Comparison of ENCODE assay signal across 11 cellular contexts in the genomic region with DNA sequence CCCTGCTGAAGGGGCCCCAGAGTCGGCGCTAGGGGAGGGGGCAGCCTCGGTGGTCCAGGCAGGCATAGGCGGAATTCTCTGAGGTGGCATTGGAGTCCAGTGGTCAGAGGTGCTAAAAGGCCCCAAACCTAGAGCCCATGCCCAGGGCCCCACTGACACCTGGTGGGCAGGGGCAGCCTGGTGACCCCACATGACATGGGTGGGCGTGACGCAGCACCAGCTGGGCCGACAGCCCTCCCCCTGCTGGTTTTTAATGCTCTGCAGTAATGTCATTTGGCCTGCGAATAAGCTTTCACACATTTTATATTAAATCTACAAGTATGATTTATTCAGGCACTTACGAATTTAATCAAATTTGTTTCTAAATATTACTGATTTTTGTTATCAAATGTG. TPM values are rescaled to one million over a fixed set of nuclear protein-coding genes. Genes with fewer than 3 reads are reported as not detected.
A peak's percentile ranks its signal among the peaks of the same experiment; 100 is the strongest.
DNase-seq lines count a peak whose midpoint lies in the region; ATAC-seq and TF ChIP-seq lines count a peak whose summit lies in the region.
"Had no signal": no experiment of that assay in that cellular context is flagged by ENCODE, and none has a peak within 500 bp of the region (broad histone marks: within the 10 kb centered on the region; RNA-seq: fewer than 3 reads in every experiment).

No MANE protein-coding gene starts in this region.

- H3K79me1 ChIP-seq in neuronal stem cell (ENCODE audit: low read depth, low read length), result peaks cover 16% of the 10 kb centered on the region

- ATAC-seq in HCT116 (no peak), GM21529 (IDR thresholded peaks at IDR 0.05; ENCODE audit: unreplicated experiment) (no peak), HG02798 (IDR thresholded peaks at IDR 0.05; ENCODE audit: poor library complexity, unreplicated experiment) (no peak)

- H3K36me3 ChIP-seq in HCT116 (ENCODE audit: control insufficient read depth in 1 of 2, insufficient read depth in 2 of 2, low read length in 2 of 2) (peaks cover 0 to 8% of the 10 kb centered on the region in 2 experiments; a peak in 1 of 4 replicates), neuronal stem cell (replicated peaks in 1 of 2; ENCODE audit: control insufficient read depth in 2 of 2, insufficient read depth in 2 of 2, low read length in 2 of 2) (peaks cover 2 to 21% of the 10 kb centered on the region in 2 donors)
- H3K36me3 ChIP-seq: upper lobe of left lung had no signal

- H2BK5ac ChIP-seq in neuronal stem cell (ENCODE audit: low read length), result no peak overlapping the region

- peak overlapping the region; percentile 93 for H3K4me3 Mint-ChIP-seq in T-helper 2 cell treated with Interferon-gamma antibody and Interleukin-4, amounts not matched to agents 5 μg/mL and 100 μg/mL, for 36 hours
- H3K4me3 Mint-ChIP-seq in brain, result peak overlapping the region; percentile 87 to 98 (median 92)

- RAD21 ChIA-PET in HCT116 (lab: Charles Lee; ENCODE audit: low non-redundant PET in 1 of 2, low total read pairs in 2 of 2, uncharacterized antibody in 2 of 2, unreplicated experiment in 2 of 2), result no interaction called here

- TF ChIP-seq CTCF in HCT116 (IDR thresholded peaks at IDR 0.05 in 2 of 3, conservative IDR thresholded peaks at IDR 0.05 in 1 of 3; ENCODE audit: borderline replicate concordance in 1 of 3, insufficient read depth in 1 of 3, low read depth in 2 of 3, low read length in 2 of 3) (no peak), brain (conservative IDR thresholded peaks at IDR 0.05) (no peak)

- H3K36me3 Mint-ChIP-seq in T-helper 2 cell treated with Interferon-gamma antibody and Interleukin-4, amounts not matched to agents 5 μg/mL and 100 μg/mL, for 36 hours (ENCODE audit: low read depth), result peaks cover 18% of the 10 kb centered on the region
- H3K36me3 Mint-ChIP-seq in brain, result peaks cover 7% of the 10 kb centered on the region

- peak overlapping the region; percentile 4 for H3K23ac ChIP-seq in neuronal stem cell (ENCODE audit: low read depth, low read length, poor library complexity)

- H3K4me3 ChIP-seq in HCT116 (replicated peaks in 1 of 2; ENCODE audit: low read depth in 1 of 2, low read length in 2 of 2), result no peak overlapping the region; a peak in 1 of 4 replicates
- H3K4me3 ChIP-seq in neuronal stem cell (ENCODE audit: low read length in 2 of 2), result peak overlapping the region in 1 of 2 donors; percentile 77

- H2BK15ac ChIP-seq in neuronal stem cell (ENCODE audit: low read length), result no peak overlapping the region

- DNase-seq in T-helper 2 cell treated with Interferon-gamma antibody and Interleukin-4, amounts not matched to agents 5 μg/mL and 100 μg/mL, for 36 hours (ENCODE audit: low spot score), result no peak
- no peak for DNase-seq in T-helper 2 cell
- no peak for DNase-seq in HCT116 (ENCODE audit: low read depth, low spot score)
- DNase-seq in neuronal stem cell (ENCODE audit: low spot score), result no peak
- no peak for DNase-seq in NCI-H510A (lab: John Stamatoyannopoulos, UW)
- DNase-seq: activated CD8-positive, alpha-beta memory T cell treated with anti-CD3 and anti-CD28 coated beads, Interleukin-2, amount 50 U/mL, for 48 hours; NCI-H1048; upper lobe of left lung had no signal

- peaks cover 34% of the 10 kb centered on the region for H3K79me2 ChIP-seq in HCT116 (ENCODE audit: insufficient read depth, low read length)

- no peaks in the 10 kb centered on the region for H3K9me2 ChIP-seq in HCT116 (ENCODE audit: insufficient read depth)

- H4K8ac ChIP-seq in neuronal stem cell (ENCODE audit: low read depth, low read length), result no peak overlapping the region

- CTCF ChIA-PET in HCT116 (lab: Charles Lee), result interaction anchor here (1.9 kb wide), 1 partner anchor 231 kb away, joined by 5 read pairs; no protein-coding TSS in a partner anchor

- POLR2A ChIA-PET in HCT116 (lab: Charles Lee), result no interaction called here

- peaks cover 13% of the 10 kb centered on the region; the same call in 1 of the 2 replicates for H4K20me1 ChIP-seq in HCT116 (ENCODE audit: insufficient read depth)

- H3K4me1 ChIP-seq in HCT116 (ENCODE audit: control insufficient read depth in 1 of 2, insufficient read depth in 2 of 2, low read length in 2 of 2), result peaks cover 15 to 21% of the 10 kb centered on the region in 2 experiments; a peak in 3 of 4 replicates
- peaks cover 11% of the 10 kb centered on the region in 2 donors for H3K4me1 ChIP-seq in neuronal stem cell (ENCODE audit: control insufficient read depth in 2 of 2, insufficient read depth in 1 of 2, low read depth in 1 of 2, low read length in 2 of 2)

- no CpG with 5 or more reads among the region's 9 CpGs for WGBS in neuronal stem cell (ENCODE audit: extremely low coverage in 2 of 2, insufficient read length in 2 of 2, insufficient replicate concordance in 1 of 2), 2 donors

- no peak for TF ChIP-seq POLR2A in HCT116 (IDR thresholded peaks at IDR 0.05; ENCODE audit: borderline replicate concordance, extremely low read depth, insufficient read depth, insufficient read length)

- H3K4me1 Mint-ChIP-seq in T-helper 2 cell treated with Interferon-gamma antibody and Interleukin-4, amounts not matched to agents 5 μg/mL and 100 μg/mL, for 36 hours (ENCODE audit: low read depth), result peaks cover 16% of the 10 kb centered on the region
- peaks cover 34% of the 10 kb centered on the region for H3K4me1 Mint-ChIP-seq in brain

- H2AFZ ChIP-seq in HCT116 (ENCODE audit: low read depth, low read length, poor library complexity, severe bottlenecking) (no peak overlapping the region), neuronal stem cell (ENCODE audit: low read length) (no peak overlapping the region)

- intact Hi-C loops in HCT116 (cut with micrococcal nuclease), result no loop called here

- H3K27ac Mint-ChIP-seq in T-helper 2 cell treated with Interferon-gamma antibody and Interleukin-4, amounts not matched to agents 5 μg/mL and 100 μg/mL, for 36 hours, result no peak overlapping the region
- peak overlapping the region in 3 of 5 experiments; percentile 96 to 100 (median 99) for H3K27ac Mint-ChIP-seq in brain

- H3K4ac ChIP-seq in neuronal stem cell (ENCODE audit: low read length), result no peak overlapping the region

- no peaks in the 10 kb centered on the region for H3K27me3 Mint-ChIP-seq in T-helper 2 cell treated with Interferon-gamma antibody and Interleukin-4, amounts not matched to agents 5 μg/mL and 100 μg/mL, for 36 hours (ENCODE audit: low read depth)
- no peaks in the 10 kb centered on the region for H3K27me3 Mint-ChIP-seq in brain

- H3K9ac ChIP-seq in HCT116 (ENCODE audit: low read length) (no peak overlapping the region; the same call in 1 of the 2 replicates), neuronal stem cell (ENCODE audit: low read depth, low read length, poor library complexity) (no peak overlapping the region)

- no TSS peak for BruUV-seq in HCT116 (replicated peaks; lab: Mats Ljungman, UMichigan)

- no peak overlapping the region for H3K27ac ChIP-seq in HCT116 (ENCODE audit: low read depth, low read length)
- H3K27ac ChIP-seq in neuronal stem cell (replicated peaks; ENCODE audit: low read length), result no peak overlapping the region

- H3K14ac ChIP-seq in neuronal stem cell (ENCODE audit: low read length), result no peak overlapping the region

- TF ChIP-seq RAD21 in HCT116 (IDR thresholded peaks at IDR 0.05; ENCODE audit: low read depth), result no peak

- no peaks in the 10 kb centered on the region for H3K9me3 Mint-ChIP-seq in T-helper 2 cell treated with Interferon-gamma antibody and Interleukin-4, amounts not matched to agents 5 μg/mL and 100 μg/mL, for 36 hours
- H3K9me3 Mint-ChIP-seq in brain, result peaks cover 0 to 2% (median 0%) of the 10 kb centered on the region in 5 experiments

- H3K4me2 ChIP-seq in HCT116 (ENCODE audit: low read length) (peak overlapping the region; percentile 94), neuronal stem cell (ENCODE audit: insufficient read depth, low read length, poor library complexity, severe bottlenecking) (no peak overlapping the region)

- H3K9me3 ChIP-seq in HCT116 (ENCODE audit: control insufficient read depth in 1 of 2, insufficient read depth in 1 of 2, low read depth in 1 of 2, low read length in 2 of 2) (no peaks in the 10 kb centered on the region), neuronal stem cell (replicated peaks in 1 of 2; ENCODE audit: control insufficient read depth in 2 of 2, insufficient read depth in 1 of 2, low read depth in 1 of 2, low read length in 2 of 2) (no peaks in the 10 kb centered on the region)
- H3K9me3 ChIP-seq: upper lobe of left lung had no signal

- no peak overlapping the region for H2BK120ac ChIP-seq in neuronal stem cell (ENCODE audit: low read depth, low read length)

- H4K91ac ChIP-seq in neuronal stem cell (ENCODE audit: low read depth, low read length, poor library complexity), result no peak overlapping the region

- no peak overlapping the region for H3K18ac ChIP-seq in neuronal stem cell (ENCODE audit: low read length)

- H3K27me3 ChIP-seq in HCT116 (ENCODE audit: insufficient read depth, low read length) (no peaks in the 10 kb centered on the region), neuronal stem cell (ENCODE audit: control insufficient read depth in 3 of 3, insufficient read depth in 3 of 3, low read depth in 1 of 3, low read length in 3 of 3) (no peaks in the 10 kb centered on the region)
- H3K27me3 ChIP-seq: upper lobe of left lung had no signal

- no peak overlapping the region for H2AK5ac ChIP-seq in neuronal stem cell (ENCODE audit: low read depth, low read length)

- no peak overlapping the region for H2BK12ac ChIP-seq in neuronal stem cell (ENCODE audit: low read length)

RNA-seq across cellular contexts. Expression of a gene that starts 2.1 kb away (rescaled TPM):
- total RNA-seq in HCT116 (2021; ENCODE audit: unreplicated experiment), result 257 TPM
- polyA plus RNA-seq in HCT116 (2012), result 212 and 228 TPM in 2 replicates
- polyA plus RNA-seq in brain (ENCODE audit: insufficient read depth, low read depth, low replicate concordance), result 315 TPM
- 350 TPM for polyA plus RNA-seq in neuronal stem cell (2013, experiment 1 of 2)
- 344 TPM for polyA plus RNA-seq in neuronal stem cell (2013, experiment 2 of 2)

RNA-seq across cellular contexts. Expression of a gene that starts 18.7 kb away (rescaled TPM):
- 140 TPM for total RNA-seq in HCT116 (2021; ENCODE audit: unreplicated experiment)
- polyA plus RNA-seq in HCT116 (2012), result 146 and 163 TPM in 2 replicates
- 133 TPM for polyA plus RNA-seq in brain (ENCODE audit: insufficient read depth, low read depth, low replicate concordance)
- polyA plus RNA-seq in neuronal stem cell (2013, experiment 1 of 2), result 58.4 TPM
- polyA plus RNA-seq in neuronal stem cell (2013, experiment 2 of 2), result 57.0 TPM

RNA-seq across cellular contexts. Expression of a gene that starts 33.8 kb away (rescaled TPM):
- 1.9 TPM for total RNA-seq in HCT116 (2021; ENCODE audit: unreplicated experiment)
- 1.0 and 1.3 TPM in 2 replicates for polyA plus RNA-seq in HCT116 (2012)
- 0.71 TPM for polyA plus RNA-seq in brain (ENCODE audit: insufficient read depth, low read depth, low replicate concordance)
- polyA plus RNA-seq in neuronal stem cell (2013, experiment 1 of 2), result 0.26 TPM
- 0.30 TPM for polyA plus RNA-seq in neuronal stem cell (2013, experiment 2 of 2)

RNA-seq across cellular contexts. Expression of a gene that starts 46.7 kb away (rescaled TPM):
- 40.7 TPM for total RNA-seq in HCT116 (2021; ENCODE audit: unreplicated experiment)
- 31.0 and 38.0 TPM in 2 replicates for polyA plus RNA-seq in HCT116 (2012)
- polyA plus RNA-seq in brain (ENCODE audit: insufficient read depth, low read depth, low replicate concordance), result 20.9 TPM
- 10.6 TPM for polyA plus RNA-seq in neuronal stem cell (2013, experiment 1 of 2)
- polyA plus RNA-seq in neuronal stem cell (2013, experiment 2 of 2), result 9.7 TPM

RNA-seq across cellular contexts. Expression of a gene that starts 55.4 kb away (rescaled TPM):
- total RNA-seq in HCT116 (2021; ENCODE audit: unreplicated experiment), result 32.6 TPM
- polyA plus RNA-seq in HCT116 (2012), result 21.2 and 22.3 TPM in 2 replicates
- polyA plus RNA-seq in brain (ENCODE audit: insufficient read depth, low read depth, low replicate concordance), result 16.7 TPM
- 32.8 TPM for polyA plus RNA-seq in neuronal stem cell (2013, experiment 1 of 2)
- polyA plus RNA-seq in neuronal stem cell (2013, experiment 2 of 2), result 31.7 TPM
